Comparison of ENCODE assay signal across 17 cellular contexts in the genomic region with DNA sequence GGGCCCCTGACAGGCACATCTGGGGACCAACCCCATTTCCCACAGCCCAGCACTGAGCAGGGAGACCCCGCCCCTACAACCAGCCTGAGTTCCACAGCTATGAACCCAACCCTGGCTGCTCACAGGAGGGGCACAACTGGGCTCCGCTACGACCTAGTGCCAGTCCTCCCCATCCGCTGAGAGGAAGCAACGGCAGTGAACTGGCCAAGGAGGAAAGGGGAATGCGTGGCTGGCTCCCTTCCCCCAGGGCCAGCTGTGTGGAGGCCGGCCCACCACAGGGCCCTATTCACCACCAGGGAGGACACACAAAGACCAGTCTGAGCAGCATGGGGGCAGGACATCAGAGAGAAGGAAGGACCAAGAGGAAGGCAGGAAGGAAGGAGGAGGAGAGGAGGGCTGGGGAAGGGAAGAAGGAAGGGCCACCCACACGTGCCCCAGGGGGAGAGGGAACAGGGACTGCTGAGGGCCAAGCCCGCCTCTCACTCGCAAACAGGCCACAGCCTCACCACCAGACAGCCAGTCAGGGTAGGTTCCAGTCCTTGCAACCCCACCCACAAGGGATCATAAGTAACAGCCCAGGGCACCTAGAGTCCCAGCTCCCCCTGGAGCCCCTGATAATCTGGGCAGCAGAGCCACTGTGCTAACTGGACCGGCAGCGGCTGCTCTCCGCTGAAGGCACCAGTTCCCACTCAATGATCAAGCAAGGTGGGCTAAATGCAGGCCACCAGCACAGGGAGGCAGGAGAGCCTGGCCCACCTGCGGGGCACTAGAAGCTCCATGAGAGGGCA. TPM values are rescaled to one million over a fixed set of nuclear protein-coding genes. Genes with fewer than 3 reads are reported as not detected.
DNase-seq lines count a peak whose midpoint lies in the region; ATAC-seq, FAIRE-seq and TF ChIP-seq lines count a peak whose summit lies in the region.
"Had no signal": no experiment of that assay in that cellular context is flagged by ENCODE, and none has a peak within 500 bp of the region (broad histone marks: within the 10 kb centered on the region; RNA-seq: fewer than 3 reads in every experiment).

No MANE protein-coding gene starts in this region.

- H3K27ac ChIP-seq in dorsolateral prefrontal cortex (peak overlapping the region in 58 of 59 donors; percentile 23 to 91 (median 78)), osteoblast (ENCODE audit: low read depth, low read length) (peak overlapping the region; percentile 45)
- H3K27ac ChIP-seq: PC-9 had no signal

- H3K4me3 ChIP-seq in H7 (ENCODE audit: insufficient read depth, low read depth, low read length) (no peak overlapping the region), dorsolateral prefrontal cortex (peak overlapping the region in 3 of 59 donors; percentile 1 to 24 (median 23)), osteoblast (ENCODE audit: insufficient read depth, low read length) (no peak overlapping the region)
- H3K4me3 ChIP-seq: PC-9 had no signal

- peaks cover 11% of the 10 kb centered on the region for H3K4me1 ChIP-seq in osteoblast (ENCODE audit: insufficient read depth, low read length)

- intact Hi-C loops in dorsolateral prefrontal cortex (cut with DNase I): loop anchor here in 1 of 2 donors (10.0 kb wide), 1 partner anchor 98 kb away; no protein-coding TSS in a partner anchor

- no peaks in the 10 kb centered on the region for H3K9me3 ChIP-seq in osteoblast (ENCODE audit: low read depth, low read length)

- FAIRE-seq in D721Med (lab: Jason Lieb, UNC): no peak
- FAIRE-seq: bronchial epithelial cell had no signal

- H3K79me2 ChIP-seq in osteoblast (ENCODE audit: insufficient read depth, low read length): peaks cover 6% of the 10 kb centered on the region

- H3K27me3 ChIP-seq in H7 (ENCODE audit: control insufficient read depth, insufficient read depth, low read length): no peaks in the 10 kb centered on the region
- H3K27me3 ChIP-seq in dorsolateral prefrontal cortex: no peaks in the 10 kb centered on the region
- no peaks in the 10 kb centered on the region for H3K27me3 ChIP-seq in osteoblast (ENCODE audit: insufficient read depth, low read length)

- no peak overlapping the region for H3K4me2 ChIP-seq in osteoblast (ENCODE audit: insufficient read depth, low read length)
- H3K4me2 ChIP-seq: PC-9 had no signal

- TF ChIP-seq CTCF in dorsolateral prefrontal cortex (IDR thresholded peaks at IDR 0.05 in 54 of 56, conservative IDR thresholded peaks at IDR 0.05 in 2 of 56; ENCODE audit: low read depth in 1 of 56, partially characterized antibody in 56 of 56) (peak in 2 of 56 donors; percentile 14), osteoblast (IDR thresholded peaks at IDR 0.05; ENCODE audit: extremely low read depth, low read depth, low read length) (no peak), D721Med (IDR thresholded peaks at IDR 0.05; ENCODE audit: insufficient read depth, missing control alignments) (no peak)

- ATAC-seq in HG03378 (IDR thresholded peaks at IDR 0.05; ENCODE audit: unreplicated experiment): no peak
- ATAC-seq: naive thymus-derived CD8-positive, alpha-beta T cell had no signal

- DNase-seq in H7 (peak; percentile 54), dorsolateral prefrontal cortex (peak in 7 of 10 donors; percentile 40 to 68 (median 49)), osteoblast (ENCODE audit: insufficient read length, low spot score, missing footprints) (peak; percentile 76), D721Med (ENCODE audit: insufficient read length, low spot score) (no peak), GM19240 (ENCODE audit: insufficient read length, low spot score) (no peak)
- DNase-seq: activated CD4-positive, alpha-beta T cell treated with anti-CD3 and anti-CD28 coated beads, Interleukin-2, amount 10 ng/mL, durations not matched to agents 24 days and 14 days; activated naive CD4-positive, alpha-beta T cell treated with anti-CD3 and anti-CD28 coated beads, Interleukin-2, amount 50 U/mL, for 16 hours; effector memory CD4-positive, alpha-beta T cell; HCEC 1CT; naive thymus-derived CD8-positive, alpha-beta T cell; NCI-H187 treated with DMSO at 0.1 percent for 48 hours; NCI-H526; PC-9; T-helper 9 cell had no signal

- H2AFZ ChIP-seq in osteoblast (ENCODE audit: low read length): no peak overlapping the region
- H2AFZ ChIP-seq: PC-9 had no signal

- H3K36me3 ChIP-seq in H7 (replicated peaks; ENCODE audit: control insufficient read depth, insufficient read depth, low read length) (peaks cover 68% of the 10 kb centered on the region), osteoblast (ENCODE audit: insufficient read depth, low read length) (peaks cover 87% of the 10 kb centered on the region)

- peaks cover 9% of the 10 kb centered on the region for H4K20me1 ChIP-seq in osteoblast (ENCODE audit: insufficient read depth, low read length)

RNA-seq across cellular contexts. Expression of gene GAL3ST1, which starts 8.5 kb away (rescaled TPM):
- 8.4 and 11.9 TPM in 2 replicates for total RNA-seq in H7 (2014; rRNA removed; shearing (Covaris generic))
- total RNA-seq in dorsolateral prefrontal cortex (10 to 100 TPM in 89 of 120 experiments, 1 to 10 TPM in 31; 3.1 to 57.7 (median 16.1) TPM), osteoblast (not detected in 2 replicates)
- total RNA-seq: activated CD4-positive, alpha-beta T cell treated with anti-CD3 and anti-CD28 coated beads, Interleukin-2, amount 10 ng/mL, durations not matched to agents 24 days and 14 days had no signal

RNA-seq across cellular contexts. Expression of gene PES1, which starts 8.7 kb away (rescaled TPM):
- 86.2 and 111 TPM in 2 replicates for total RNA-seq in H7 (2014; rRNA removed; shearing (Covaris generic))
- total RNA-seq in dorsolateral prefrontal cortex (10 to 100 TPM; 32.3 to 60.0 (median 44.4) TPM), osteoblast (61.6 and 64.8 TPM in 2 replicates)

RNA-seq across cellular contexts. Expression of gene TCN2, which starts 24.0 kb away (rescaled TPM):
- 35.6 and 40.3 TPM in 2 replicates for total RNA-seq in H7 (2014; rRNA removed; shearing (Covaris generic))
- 10 to 100 TPM in 113 of 120 experiments, 1 to 10 TPM in 7; 6.7 to 36.0 (median 16.1) TPM for total RNA-seq in dorsolateral prefrontal cortex
- 13.6 and 18.8 TPM in 2 replicates for total RNA-seq in osteoblast

RNA-seq across cellular contexts. Expression of gene SEC14L6, which starts 36.4 kb away (rescaled TPM):
- 0.17 and 0.55 TPM in 2 replicates for total RNA-seq in H7 (2014; rRNA removed; shearing (Covaris generic))
- total RNA-seq in dorsolateral prefrontal cortex (1 to 10 TPM; 1.1 to 7.5 (median 3.4) TPM), osteoblast (not detected in 2 replicates)
- total RNA-seq: activated CD4-positive, alpha-beta T cell treated with anti-CD3 and anti-CD28 coated beads, Interleukin-2, amount 10 ng/mL, durations not matched to agents 24 days and 14 days; bronchial epithelial cell; naive thymus-derived CD8-positive, alpha-beta T cell; SK-MEL-5 had no signal

RNA-seq across cellular contexts. Expression of gene SLC35E4, which starts 52.6 kb away (rescaled TPM):
- 5.1 and 6.5 TPM in 2 replicates for total RNA-seq in H7 (2014; rRNA removed; shearing (Covaris generic))
- total RNA-seq in dorsolateral prefrontal cortex (10 to 100 TPM in 100 of 120 experiments, 1 to 10 TPM in 20; 8.0 to 18.4 (median 11.5) TPM), osteoblast (13.0 TPM in 2 replicates)

Comparison
In these comparisons a context has a peak if more than half of its experiments do, and no peak if none do; other contexts are left out.
1. DNase-seq: peak in H7 (single experiment), dorsolateral prefrontal cortex (7 of 10) and osteoblast (single experiment); none in D721Med (single experiment) and GM19240 (single experiment).